Comparison of ENCODE assay signal across 28 cellular contexts in genomic region chr11:110966131-110966530, GRCh38.
"Had no signal": no experiment of that assay in that cellular context is flagged by ENCODE, and none has a peak within 500 bp of the region (broad histone marks: within the 10 kb centered on the region; RNA-seq: fewer than 3 reads in every experiment).

No MANE protein-coding gene starts in this region.

- H3K4me3 ChIP-seq: ascending aorta, cardiac muscle cell, coronary artery, dorsolateral prefrontal cortex, heart left ventricle, lower lobe of right lung, mucosa of descending colon, right lobe of liver, upper lobe of left lung, vagina had no signal

- H3K36me3 ChIP-seq: ascending aorta, cardiac muscle cell, heart left ventricle, lower lobe of right lung, right lobe of liver, upper lobe of left lung, vagina, WERI-Rb-1 had no signal

- ATAC-seq: activated CD4-positive, CD25-positive, alpha-beta regulatory T cell treated with anti-CD3 and anti-CD28 coated beads, Interleukin-2, amount 50 U/mL, for 24 hours; mucosa of descending colon; right lobe of liver; stimulated activated effector memory CD8-positive, alpha-beta T cell treated with anti-CD3 and anti-CD28 coated beads, Interleukin-12 subunit alpha, Interleukin-12 subunit beta, amount 100 ng/mL, for 72 hours had no signal

- H3K27ac ChIP-seq: ascending aorta, cardiac muscle cell, coronary artery, dorsolateral prefrontal cortex, heart left ventricle, lower lobe of right lung, right lobe of liver, upper lobe of left lung, vagina, WERI-Rb-1 had no signal

- H3K4me1 ChIP-seq: ascending aorta, lower lobe of right lung, right lobe of liver, upper lobe of left lung had no signal

- H3K9me3 ChIP-seq: ascending aorta, heart left ventricle, lower lobe of right lung, mucosa of descending colon, right lobe of liver, upper lobe of left lung, vagina had no signal

- H3K27me3 ChIP-seq: ascending aorta, cardiac muscle cell, right lobe of liver, upper lobe of left lung, vagina had no signal

- DNase-seq: activated CD4-positive, alpha-beta T cell treated with anti-CD3 and anti-CD28 coated beads for 48 hours; activated CD4-positive, alpha-beta T cell treated with anti-CD3 and anti-CD28 coated beads, Interleukin-2, amount 50 U/mL, for 48 hours; activated CD8-positive, alpha-beta memory T cell treated with anti-CD3 and anti-CD28 coated beads for 24 hours; activated effector memory CD4-positive, alpha-beta T cell treated with anti-CD3 and anti-CD28 coated beads, Interleukin-2, amount 50 U/mL, for 16 hours; activated naive CD4-positive, alpha-beta T cell treated with anti-CD3 and anti-CD28 coated beads for 36 hours; activated naive CD8-positive, alpha-beta T cell treated with anti-CD3 and anti-CD28 coated beads, Interleukin-2, amount 10 ng/mL, durations not matched to agents 7 days and 5 days; activated T-cell treated with anti-CD3 and anti-CD28 coated beads, Interleukin-2, amount 50 U/mL, for 1 hour; dorsolateral prefrontal cortex; effector memory CD4-positive, alpha-beta T cell; foreskin fibroblast; hypothalamus; immature natural killer cell; kidney; lower lobe of right lung; mucosa of descending colon; posterior cingulate gyrus; right lobe of liver; small intestine; stimulated activated CD4-positive, alpha-beta T cell treated with anti-CD3 and anti-CD28 coated beads, Interleukin-4, amount 100 ng/mL, for 24 hours; upper lobe of left lung; WERI-Rb-1 had no signal
